Comparison of ENCODE assay signal across 1 cellular context in the genomic region with DNA sequence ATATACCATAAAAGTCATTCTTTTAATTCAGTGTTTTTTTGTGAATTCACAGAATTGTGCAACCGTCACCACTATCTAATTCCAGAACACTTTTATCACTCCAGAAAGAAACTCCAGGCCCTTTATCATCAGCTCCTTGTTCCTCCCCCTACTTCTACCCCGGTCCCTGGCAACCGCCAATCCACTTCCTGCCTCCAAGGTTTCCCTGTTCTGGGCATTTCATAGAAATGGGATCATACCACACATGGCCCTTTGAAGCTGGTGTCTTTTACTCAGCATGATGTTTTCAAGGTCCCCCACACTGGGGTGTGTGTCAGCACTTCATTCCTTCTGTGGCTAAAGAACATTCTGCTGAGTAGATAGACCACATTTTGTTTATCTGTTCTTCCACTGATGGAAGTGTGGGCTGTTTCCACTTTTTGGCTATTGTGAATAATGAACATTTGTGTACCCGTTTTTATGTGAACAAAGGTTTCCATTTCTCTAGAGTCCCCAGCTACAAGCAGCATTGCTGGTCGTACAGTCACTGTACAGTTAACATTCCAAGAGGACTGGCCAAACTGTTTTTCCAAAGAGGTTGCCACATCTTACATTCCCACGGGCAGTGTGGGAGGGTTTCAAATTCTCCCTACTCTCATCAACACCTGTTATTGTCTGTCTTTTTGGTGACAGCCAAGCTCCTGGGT.
TF ChIP-seq lines count a peak whose summit lies in the region.

No MANE protein-coding gene starts in this region.

TF ChIP-seq in IMR-90, 13 proteins besides CTCF, POLR2A, EP300 and RAD21 (continued from another document):
- TF ChIP-seq, protein P1, sequence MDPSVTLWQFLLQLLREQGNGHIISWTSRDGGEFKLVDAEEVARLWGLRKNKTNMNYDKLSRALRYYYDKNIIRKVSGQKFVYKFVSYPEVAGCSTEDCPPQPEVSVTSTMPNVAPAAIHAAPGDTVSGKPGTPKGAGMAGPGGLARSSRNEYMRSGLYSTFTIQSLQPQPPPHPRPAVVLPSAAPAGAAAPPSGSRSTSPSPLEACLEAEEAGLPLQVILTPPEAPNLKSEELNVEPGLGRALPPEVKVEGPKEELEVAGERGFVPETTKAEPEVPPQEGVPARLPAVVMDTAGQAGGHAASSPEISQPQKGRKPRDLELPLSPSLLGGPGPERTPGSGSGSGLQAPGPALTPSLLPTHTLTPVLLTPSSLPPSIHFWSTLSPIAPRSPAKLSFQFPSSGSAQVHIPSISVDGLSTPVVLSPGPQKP (IDR thresholded peaks at IDR 0.05; ENCODE audit: borderline replicate concordance, low read depth, low read length): no peak
- peak; percentile 86 for TF ChIP-seq MAFK (IDR thresholded peaks at IDR 0.05; ENCODE audit: low read depth, low read length)
- peak; percentile 56; the same call in 1 of the 2 replicates for TF ChIP-seq NFE2L2 (IDR thresholded peaks at IDR 0.05; ENCODE audit: low read depth, low read length)
- no peak for TF ChIP-seq MXI1 (IDR thresholded peaks at IDR 0.05; ENCODE audit: borderline replicate concordance, low read depth, low read length)
- TF ChIP-seq SMC3 (IDR thresholded peaks at IDR 0.05; ENCODE audit: low read depth, low read length): no peak; the same call in none of the 2 replicates
- peak; percentile 73 for TF ChIP-seq BHLHE40 (IDR thresholded peaks at IDR 0.05; ENCODE audit: low read depth, low read length)
- TF ChIP-seq RCOR1 (IDR thresholded peaks at IDR 0.05; ENCODE audit: insufficient replicate concordance, low read length): peak; percentile 58
- TF ChIP-seq, protein P2, sequence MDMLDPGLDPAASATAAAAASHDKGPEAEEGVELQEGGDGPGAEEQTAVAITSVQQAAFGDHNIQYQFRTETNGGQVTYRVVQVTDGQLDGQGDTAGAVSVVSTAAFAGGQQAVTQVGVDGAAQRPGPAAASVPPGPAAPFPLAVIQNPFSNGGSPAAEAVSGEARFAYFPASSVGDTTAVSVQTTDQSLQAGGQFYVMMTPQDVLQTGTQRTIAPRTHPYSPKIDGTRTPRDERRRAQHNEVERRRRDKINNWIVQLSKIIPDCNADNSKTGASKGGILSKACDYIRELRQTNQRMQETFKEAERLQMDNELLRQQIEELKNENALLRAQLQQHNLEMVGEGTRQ (IDR thresholded peaks at IDR 0.05; ENCODE audit: low read depth, low read length): no peak
- peak; percentile 99 for TF ChIP-seq CEBPB (IDR thresholded peaks at IDR 0.05; ENCODE audit: low read depth, low read length)
- TF ChIP-seq CHD1 (IDR thresholded peaks at IDR 0.05; ENCODE audit: low read depth, low read length): no peak; the same call in 1 of the 2 replicates
- no peak for TF ChIP-seq RFX5 (IDR thresholded peaks at IDR 0.05; ENCODE audit: low read depth, low read length)
